16 cellular contexts compared by ENCODE assay signal in genomic region chr4:37431417-37431743, GRCh38.
A peak's percentile ranks its signal among the peaks of the same experiment; 100 is the strongest.
DNase-seq lines count a peak whose midpoint lies in the region; ATAC-seq and FAIRE-seq lines count a peak whose summit lies in the region.
"Had no signal": no experiment of that assay in that cellular context is flagged by ENCODE, and none has a peak within 500 bp of the region (broad histone marks: within the 10 kb centered on the region; RNA-seq: fewer than 3 reads in every experiment).

No MANE protein-coding gene starts in this region.

- H3K27ac Mint-ChIP-seq in activated CD4-positive, alpha-beta T cell treated with anti-CD3 and anti-CD28 coated beads for 36 hours = no peak overlapping the region
- H3K27ac Mint-ChIP-seq: CD14-positive monocyte had no signal

- FAIRE-seq in GM19239 (lab: Jason Lieb, UNC) (peak; percentile 90), islet of Langerhans (lab: Jason Lieb, UNC) (peak; percentile 93)
- FAIRE-seq: H1 had no signal

- no peak overlapping the region for H3K4me3 Mint-ChIP-seq in activated CD4-positive, alpha-beta T cell treated with anti-CD3 and anti-CD28 coated beads for 36 hours
- H3K4me3 Mint-ChIP-seq: CD14-positive monocyte had no signal

- POLR2A ChIA-PET in activated CD4-positive, alpha-beta T cell treated with anti-CD3 and anti-CD28 coated beads for 36 hours (lab: Charles Lee) = no interaction called here

- peak; percentile 92 for ATAC-seq in HG03378 (IDR thresholded peaks at IDR 0.05; ENCODE audit: unreplicated experiment)
- no peak for ATAC-seq in activated CD4-positive, alpha-beta T cell treated with anti-CD3 and anti-CD28 coated beads for 36 hours
- ATAC-seq in GM19023 (IDR thresholded peaks at IDR 0.05; ENCODE audit: unreplicated experiment) = no peak

- no peaks in the 10 kb centered on the region for H3K9me3 Mint-ChIP-seq in activated CD4-positive, alpha-beta T cell treated with anti-CD3 and anti-CD28 coated beads for 36 hours (ENCODE audit: low read depth)
- H3K9me3 Mint-ChIP-seq: CD14-positive monocyte had no signal

- H3K36me3 Mint-ChIP-seq in activated CD4-positive, alpha-beta T cell treated with anti-CD3 and anti-CD28 coated beads for 36 hours (ENCODE audit: low read depth) = no peaks in the 10 kb centered on the region
- H3K36me3 Mint-ChIP-seq: CD14-positive monocyte had no signal

- CTCF ChIA-PET in activated CD4-positive, alpha-beta T cell treated with anti-CD3 and anti-CD28 coated beads for 36 hours (lab: Charles Lee) = interaction anchor here (1.2 to 1.6 kb wide), 2 partner anchors 22 to 135 kb away, joined by 3 to 6 read pairs; a partner anchor contains a TSS

- DNase-seq in GM19239 (ENCODE audit: insufficient read length, low spot score) (no peak), NCI-H1092 (lab: John Stamatoyannopoulos, UW) (no peak), MG63 (no peak)
- DNase-seq in activated CD4-positive, alpha-beta T cell treated with anti-CD3 and anti-CD28 coated beads for 36 hours = no peak
- DNase-seq: amygdala; Kasumi-1; NCI-H187 treated with DMSO at 0.1 percent for 48 hours; NCI-H524; stimulated activated CD4-positive, alpha-beta T cell treated with anti-CD3 and anti-CD28 coated beads, Interleukin-12 subunit alpha, Interleukin-12 subunit beta, amount 100 ng/mL, for 4 hours; WERI-Rb-1 had no signal

- no peaks in the 10 kb centered on the region for H3K36me3 ChIP-seq in MG63
- H3K36me3 ChIP-seq: WERI-Rb-1 had no signal

- H3K27me3 ChIP-seq in MG63 = no peaks in the 10 kb centered on the region

- H3K27me3 Mint-ChIP-seq in activated CD4-positive, alpha-beta T cell treated with anti-CD3 and anti-CD28 coated beads for 36 hours = peaks cover 23% of the 10 kb centered on the region

- H3K4me1 Mint-ChIP-seq in activated CD4-positive, alpha-beta T cell treated with anti-CD3 and anti-CD28 coated beads for 36 hours = no peaks in the 10 kb centered on the region

- intact Hi-C loops in activated CD4-positive, alpha-beta T cell treated with anti-CD3 and anti-CD28 coated beads for 36 hours (cut with DNase I, micrococcal nuclease) = no loop called here

- H3K4me3 ChIP-seq in MG63 = no peak overlapping the region
- H3K4me3 ChIP-seq: coronary artery had no signal

- H3K9me3 ChIP-seq in MG63 = no peaks in the 10 kb centered on the region
